22 cellular contexts compared by ENCODE assay signal in genomic region chr12:75995691-75996090, GRCh38.
"Had no signal": no experiment of that assay in that cellular context is flagged by ENCODE, and none has a peak within 500 bp of the region (broad histone marks: within the 10 kb centered on the region; RNA-seq: fewer than 3 reads in every experiment).

No MANE protein-coding gene starts in this region.

- H3K9me3 Mint-ChIP-seq: activated naive CD4-positive, alpha-beta T cell treated with anti-CD3 and anti-CD28 coated beads, Interleukin-2, amount 50 U/mL, for 72 hours; central memory CD8-positive, alpha-beta T cell; effector memory CD8-positive, alpha-beta T cell; memory B cell; natural killer cell treated with Interleukin-12 subunit alpha and Interleukin-12 subunit beta and Interleukin-15 and Interleukin-18, amount 100 ng/mL, for 72 hours; stimulated activated naive CD8-positive, alpha-beta T cell treated with anti-CD3 and anti-CD28 coated beads, Interleukin-15, amount 100 ng/mL, for 72 hours; T-cell; T-helper 2 cell treated with Interferon-gamma antibody and Interleukin-4, amounts not matched to agents 5 μg/mL and 100 μg/mL, for 36 hours had no signal

- ATAC-seq: activated CD4-positive, CD25-positive, alpha-beta regulatory T cell treated with anti-CD3 and anti-CD28 coated beads, Interleukin-2, amount 50 U/mL, for 24 hours; activated naive CD4-positive, alpha-beta T cell treated with anti-CD3 and anti-CD28 coated beads, Interleukin-2, amount 50 U/mL, for 72 hours; effector memory CD8-positive, alpha-beta T cell; heart right ventricle; left colon; natural killer cell treated with Interleukin-12 subunit alpha and Interleukin-12 subunit beta and Interleukin-15 and Interleukin-18, amount 100 ng/mL, for 72 hours; pancreas; psoas muscle; right cardiac atrium; stimulated activated naive CD8-positive, alpha-beta T cell treated with anti-CD3 and anti-CD28 coated beads, Interleukin-15, amount 100 ng/mL, for 72 hours; T-cell had no signal

- H3K36me3 ChIP-seq: colonic mucosa, heart right ventricle, neutrophil, pancreas, tibial artery had no signal

- H3K27ac ChIP-seq: colonic mucosa, dorsolateral prefrontal cortex, neutrophil, pancreas, psoas muscle, tibial artery, VCaP had no signal

- H3K27me3 Mint-ChIP-seq: central memory CD8-positive, alpha-beta T cell; stimulated activated naive CD8-positive, alpha-beta T cell treated with anti-CD3 and anti-CD28 coated beads, Interleukin-15, amount 100 ng/mL, for 72 hours had no signal

- H3K4me1 Mint-ChIP-seq: central memory CD8-positive, alpha-beta T cell; memory B cell had no signal

- H3K27me3 ChIP-seq: colonic mucosa, dorsolateral prefrontal cortex, heart right ventricle, pancreas, tibial artery had no signal

- H3K9me3 ChIP-seq: colonic mucosa, heart right ventricle, neutrophil, pancreas, psoas muscle, tibial artery had no signal

- H3K4me3 Mint-ChIP-seq: central memory CD8-positive, alpha-beta T cell; effector memory CD8-positive, alpha-beta T cell; memory B cell; natural killer cell treated with Interleukin-12 subunit alpha and Interleukin-12 subunit beta and Interleukin-15 and Interleukin-18, amount 100 ng/mL, for 72 hours; stimulated activated naive CD8-positive, alpha-beta T cell treated with anti-CD3 and anti-CD28 coated beads, Interleukin-15, amount 100 ng/mL, for 72 hours; T-cell; T-helper 2 cell treated with Interferon-gamma antibody and Interleukin-4, amounts not matched to agents 5 μg/mL and 100 μg/mL, for 36 hours had no signal

- H3K4me1 ChIP-seq: colonic mucosa, psoas muscle had no signal

- H3K27ac Mint-ChIP-seq: activated naive CD4-positive, alpha-beta T cell treated with anti-CD3 and anti-CD28 coated beads, Interleukin-2, amount 50 U/mL, for 72 hours; effector memory CD8-positive, alpha-beta T cell; memory B cell; stimulated activated naive CD8-positive, alpha-beta T cell treated with anti-CD3 and anti-CD28 coated beads, Interleukin-15, amount 100 ng/mL, for 72 hours; T-cell; T-helper 2 cell treated with Interferon-gamma antibody and Interleukin-4, amounts not matched to agents 5 μg/mL and 100 μg/mL, for 36 hours had no signal

- H3K36me3 Mint-ChIP-seq: memory B cell; natural killer cell treated with Interleukin-12 subunit alpha and Interleukin-12 subunit beta and Interleukin-15 and Interleukin-18, amount 100 ng/mL, for 72 hours; T-cell had no signal

- DNase-seq: activated CD8-positive, alpha-beta memory T cell treated with anti-CD3 and anti-CD28 coated beads for 24 hours; activated CD8-positive, alpha-beta memory T cell treated with anti-CD3 and anti-CD28 coated beads, Interleukin-2, amount 50 U/mL, for 4 hours; colonic mucosa; dorsolateral prefrontal cortex; effector memory CD8-positive, alpha-beta T cell; heart right ventricle; left colon; pancreas; psoas muscle; right cardiac atrium; stimulated activated CD4-positive, alpha-beta T cell treated with anti-CD3 and anti-CD28 coated beads, Interleukin-4, amount 100 ng/mL, for 24 hours; stimulated activated naive CD8-positive, alpha-beta T cell treated with anti-CD3 and anti-CD28 coated beads, Interleukin-15, amount 100 ng/mL, for 72 hours; T-cell; tibial artery had no signal

- H3K4me3 ChIP-seq: colonic mucosa, dorsolateral prefrontal cortex, heart right ventricle, pancreas, psoas muscle, tibial artery had no signal
